Comparison of ENCODE assay signal across 8 cellular contexts in the genomic region with DNA sequence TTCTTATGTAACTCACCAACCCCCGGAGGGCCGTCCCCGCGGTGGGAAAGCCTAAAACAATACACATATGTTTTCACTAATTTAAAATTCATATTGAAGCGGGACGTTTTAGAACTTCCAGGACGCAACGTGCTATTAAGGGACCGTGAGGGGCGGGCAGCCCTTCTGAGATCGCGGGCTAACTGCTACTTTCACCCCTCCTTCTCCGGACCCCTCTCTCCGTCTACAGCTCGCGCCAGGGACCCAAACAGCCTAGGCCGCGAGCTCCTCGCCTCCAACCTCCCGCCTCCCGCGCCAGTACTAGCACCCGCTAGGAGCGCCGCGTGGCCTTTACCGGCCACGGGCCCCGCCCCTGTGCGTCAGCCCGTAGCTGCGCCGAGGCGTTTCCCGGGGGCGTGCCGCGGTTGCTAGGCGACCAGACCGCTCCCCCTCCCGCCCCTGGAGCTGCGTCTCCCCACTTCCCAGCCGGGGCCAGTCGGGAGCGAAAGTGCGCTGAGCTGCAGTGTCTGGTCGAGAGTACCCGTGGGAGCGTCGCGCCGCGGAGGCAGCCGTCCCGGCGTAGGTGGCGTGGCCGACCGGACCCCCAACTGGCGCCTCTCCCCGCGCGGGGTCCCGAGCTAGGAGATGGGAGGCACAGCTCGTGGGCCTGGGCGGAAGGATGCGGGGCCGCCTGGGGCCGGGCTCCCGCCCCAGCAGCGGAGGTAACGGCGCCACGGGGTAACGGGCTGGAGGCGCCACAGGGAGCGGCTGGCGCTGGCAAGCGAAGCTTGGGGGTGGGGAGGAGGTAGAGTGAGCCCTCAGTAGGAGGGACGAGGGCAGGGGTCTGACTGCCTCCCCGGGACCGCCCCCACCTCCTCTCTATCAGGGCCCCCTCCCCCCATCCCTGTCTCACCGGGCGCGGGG. TPM values are rescaled to one million over a fixed set of nuclear protein-coding genes. Genes with fewer than 3 reads are reported as not detected.
DNase-seq lines count a peak whose midpoint lies in the region; ATAC-seq, FAIRE-seq and TF ChIP-seq lines count a peak whose summit lies in the region.

A gene (plus strand): TSS at position 457 of the 903 bp plus-strand sequence. CDS start 168 bp downstream, at position 625.

- H3K36me3 ChIP-seq in mammary epithelial cell (ENCODE audit: insufficient read depth, low read length) = peaks cover 5% of the 10 kb centered on the region
- H3K36me3 ChIP-seq in small intestine (ENCODE audit: control insufficient read depth in 2 of 2, insufficient read depth in 2 of 2, low read length in 2 of 2) = no peaks in the 10 kb centered on the region

- in situ Hi-C loops in mammary epithelial cell (cut with MboI; ENCODE audit: low sequenced_read_pairs in 2 of 2) = no loop called here

- peak; percentile 73 for ATAC-seq in GM18873 (IDR thresholded peaks at IDR 0.05; ENCODE audit: low FRiP score, unreplicated experiment)
- peak; percentile 89 for ATAC-seq in HG03135 (IDR thresholded peaks at IDR 0.05; ENCODE audit: unreplicated experiment)

- dilution Hi-C loops in mammary epithelial cell (cut with HindIII; ENCODE audit: low sequenced_read_pairs) = no loop called here

- BruUV-seq in mammary epithelial cell (replicated peaks; lab: Mats Ljungman, UMichigan) = no TSS peak

- intact Hi-C loops in mammary epithelial cell (cut with micrococcal nuclease) = loop anchor here (2.0 to 10.0 kb wide), 2 partner anchors 173 to 419 kb away; a partner anchor contains a TSS

- DNase-seq in AG08395 (ENCODE audit: low spot score) (peak; percentile 97), NCI-H2196 treated with DMSO at 0.1 percent for 48 hours (lab: John Stamatoyannopoulos, UW; ENCODE audit: unreplicated experiment) (peak; percentile 87), mammary epithelial cell (peak; percentile 94), iPS-NIHi11 (ENCODE audit: low spot score) (peak; percentile 96), small intestine (peak; percentile 93)

- TF ChIP-seq CTCF in WI38 (IDR thresholded peaks at IDR 0.05; ENCODE audit: low read depth, low read length) (no peak), mammary epithelial cell (conservative IDR thresholded peaks at IDR 0.05 in 1 of 2, IDR thresholded peaks at IDR 0.05 in 1 of 2; ENCODE audit: extremely low read depth in 1 of 2, insufficient read depth in 1 of 2, low read depth in 1 of 2, low read length in 2 of 2) (peak in 1 of 2 donors; percentile 26)

- CTCF ChIA-PET in mammary epithelial cell (lab: Charles Lee; ENCODE audit: low non-redundant PET) = interaction anchor here (0.6 to 1.5 kb wide), 5 partner anchors 23 to 1387 kb away, joined by 3 to 8 read pairs (median 5); no protein-coding TSS in a partner anchor

- H3K4me2 ChIP-seq in mammary epithelial cell (ENCODE audit: insufficient read depth, low read depth, low read length) = peak within 1 kb of the TSS; percentile 94

- peaks cover 30% of the 10 kb centered on the region for H3K4me1 ChIP-seq in mammary epithelial cell (ENCODE audit: insufficient read depth, low read length)
- no peaks in the 10 kb centered on the region for H3K4me1 ChIP-seq in small intestine (ENCODE audit: control insufficient read depth in 2 of 2, insufficient read depth in 1 of 2, low read depth in 1 of 2, low read length in 1 of 2)

- no peaks in the 10 kb centered on the region for H4K20me1 ChIP-seq in mammary epithelial cell (ENCODE audit: insufficient read depth, low read length)

- H3K9me3 ChIP-seq in mammary epithelial cell (replicated peaks; ENCODE audit: insufficient read depth, low read length) = no peaks in the 10 kb centered on the region
- H3K9me3 ChIP-seq in small intestine (ENCODE audit: control insufficient read depth, low read depth) = no peaks in the 10 kb centered on the region

- FAIRE-seq in small intestine (lab: Jason Lieb, UNC) = no peak

- H2AFZ ChIP-seq in mammary epithelial cell (ENCODE audit: low read depth, low read length) = peak within 1 kb of the TSS; percentile 80

- H3K27me3 ChIP-seq in mammary epithelial cell (ENCODE audit: insufficient read depth, low read length) (no peaks in the 10 kb centered on the region), small intestine (ENCODE audit: control insufficient read depth in 2 of 2, insufficient read depth in 2 of 2, low read length in 2 of 2) (no peaks in the 10 kb centered on the region)

- peak within 1 kb of the TSS; percentile 98 for H3K27ac ChIP-seq in mammary epithelial cell (ENCODE audit: insufficient read depth, low read depth, low read length)
- H3K27ac ChIP-seq in small intestine (ENCODE audit: low read depth in 1 of 2, low read length in 1 of 2) = peak within 1 kb of the TSS; percentile 2 to 90

- H3K4me3 ChIP-seq in WI38 (ENCODE audit: low read depth, low read length) = peak within 1 kb of the TSS; percentile 92
- H3K4me3 ChIP-seq in mammary epithelial cell (replicated peaks in 1 of 3; ENCODE audit: insufficient read depth in 1 of 3, low read depth in 2 of 3, low read length in 3 of 3) = peak within 1 kb of the TSS; percentile 86 to 95 (median 88)
- H3K4me3 ChIP-seq in small intestine (ENCODE audit: low read depth in 1 of 2, low read length in 2 of 2) = peak within 1 kb of the TSS; percentile 69 to 80

- peaks cover 47% of the 10 kb centered on the region for H3K79me2 ChIP-seq in mammary epithelial cell (ENCODE audit: insufficient read depth, low read length)

- peak within 1 kb of the TSS; percentile 91 for H3K9ac ChIP-seq in mammary epithelial cell (ENCODE audit: insufficient read depth, low read length)

- WGBS in mammary epithelial cell (ENCODE audit: low coverage, missing lambda C conversion rate) = 4% methylated on average over 41 of the region's 85 CpGs
- WGBS in small intestine, 3 donors = 0 to 1% (median 1%) methylated on average over 64 to 85 of the region's 85 CpGs

RNA-seq across cellular contexts. Expression of the gene that starts here (rescaled TPM):
- 10 to 100 TPM; 23.2 to 35.3 TPM for total RNA-seq in mammary epithelial cell
- polyA plus RNA-seq in mammary epithelial cell (12.3 TPM), small intestine (1 to 10 TPM in 1 of 3 donors, under 1 TPM in 2; 0.45 to 1.7 (median 0.54) TPM)
- polyA minus RNA-seq in mammary epithelial cell = 22.6 TPM

Comparison
In these comparisons a context has a peak if more than half of its experiments do, and no peak if none do; other contexts are left out.
1. Peak in every context shown above with its lines: DNase-seq, ATAC-seq, H3K4me3 ChIP-seq and H3K27ac ChIP-seq.